ENCODE assay signal across 25 cellular contexts in the genomic region with DNA sequence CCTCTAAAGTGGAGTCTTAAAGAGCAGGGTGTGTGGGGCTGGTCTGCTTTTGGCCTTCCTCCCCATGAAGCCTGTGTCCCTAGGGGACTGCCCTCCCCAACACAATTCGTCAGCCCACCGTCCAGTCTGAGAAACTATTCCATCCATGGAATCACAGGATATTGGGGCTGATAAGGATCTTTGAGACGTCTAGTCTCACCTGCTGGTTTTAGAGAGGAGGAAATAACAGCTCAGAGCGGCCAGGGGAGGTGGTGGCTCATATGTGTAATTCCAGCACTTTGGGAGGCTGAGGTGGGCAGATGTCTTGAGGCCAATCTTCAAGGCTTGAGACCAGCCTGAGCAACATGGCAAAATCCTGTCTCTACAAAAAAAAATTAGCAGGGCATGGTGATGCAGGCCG. TPM values are rescaled to one million over a fixed set of nuclear protein-coding genes. Genes with fewer than 3 reads are reported as not detected.
A peak's percentile ranks its signal among the peaks of the same experiment; 100 is the strongest.
DNase-seq lines count a peak whose midpoint lies in the region; TF ChIP-seq lines count a peak whose summit lies in the region.
"Had no signal": no experiment of that assay in that cellular context is flagged by ENCODE, and none has a peak within 500 bp of the region (broad histone marks: within the 10 kb centered on the region; RNA-seq: fewer than 3 reads in every experiment).

No MANE protein-coding gene starts in this region.

- H2AFZ ChIP-seq in Loucy (ENCODE audit: low read length), result no peak overlapping the region

- no peaks in the 10 kb centered on the region for H3K9me2 ChIP-seq in Loucy (replicated peaks; ENCODE audit: low read depth, low read length)

- H3K27ac ChIP-seq in BLaER1 treated with 17β-estradiol and CSF1 and Interleukin-3, amounts not matched to agents 10 nM and 100 nM, result peak overlapping the region in 9 of 11 experiments; percentile 12 to 71 (median 49); a peak in 11 of 22 replicates
- H3K27ac ChIP-seq in esophagus muscularis mucosa (replicated peaks in 1 of 4) (peak overlapping the region; percentile 77 to 83 (median 80)), sigmoid colon (peak overlapping the region; percentile 79 to 85 (median 80))
- H3K27ac ChIP-seq: epithelial cell of prostate, psoas muscle, RWPE1, SK-N-MC had no signal

- no peaks in the 10 kb centered on the region for H3F3A ChIP-seq in Loucy (ENCODE audit: low read depth)

- H3K27me3 ChIP-seq in BLaER1 treated with 17β-estradiol and CSF1 and Interleukin-3, amounts not matched to agents 10 nM and 100 nM, result no peaks in the 10 kb centered on the region
- H3K27me3 ChIP-seq in Loucy (ENCODE audit: insufficient read depth, low read length, poor library complexity, severe bottlenecking) (no peaks in the 10 kb centered on the region), esophagus muscularis mucosa (no peaks in the 10 kb centered on the region), sigmoid colon (no peaks in the 10 kb centered on the region)
- H3K27me3 ChIP-seq: brain microvascular endothelial cell, MG63, thyroid gland had no signal

- WGBS in esophagus muscularis mucosa, result 81% methylated on average over 5 of the region's 5 CpGs
- 87 to 88% methylated on average over 5 of the region's 5 CpGs for WGBS in sigmoid colon, 2 donors

- H3K4me2 ChIP-seq in BLaER1 treated with 17β-estradiol and CSF1 and Interleukin-3, amounts not matched to agents 10 nM and 100 nM, result peak overlapping the region; percentile 9 to 78 (median 45); a peak in 17 of 22 replicates
- H3K4me2 ChIP-seq in Loucy (ENCODE audit: low read depth, low read length, poor library complexity, severe bottlenecking), result no peak overlapping the region

- TF ChIP-seq EP300 in esophagus muscularis mucosa (IDR thresholded peaks at IDR 0.05), result no peak
- no peak for TF ChIP-seq EP300 in sigmoid colon (IDR thresholded peaks at IDR 0.05)

- H3K4me1 ChIP-seq in BLaER1 treated with 17β-estradiol and CSF1 and Interleukin-3, amounts not matched to agents 10 nM and 100 nM, result peaks cover 77 to 97% (median 88%) of the 10 kb centered on the region in 10 experiments
- H3K4me1 ChIP-seq in Loucy (ENCODE audit: insufficient read depth, low read length, poor library complexity, severe bottlenecking) (peaks cover 25% of the 10 kb centered on the region), esophagus muscularis mucosa (peaks cover 38 to 54% (median 42%) of the 10 kb centered on the region in 4 donors), sigmoid colon (peaks cover 0 to 29% (median 21%) of the 10 kb centered on the region in 4 donors)
- H3K4me1 ChIP-seq: psoas muscle had no signal

- TF ChIP-seq POLR2A in esophagus muscularis mucosa (IDR thresholded peaks at IDR 0.05; ENCODE audit: low read depth) (no peak), sigmoid colon (IDR thresholded peaks at IDR 0.05) (no peak)

- no peaks in the 10 kb centered on the region for H3K79me2 ChIP-seq in Loucy (ENCODE audit: insufficient read depth, low read length)

- peaks cover 0 to 22% (median 2%) of the 10 kb centered on the region in 11 experiments; a peak in 10 of 22 replicates for H3K36me3 ChIP-seq in BLaER1 treated with 17β-estradiol and CSF1 and Interleukin-3, amounts not matched to agents 10 nM and 100 nM
- H3K36me3 ChIP-seq in Loucy (ENCODE audit: insufficient read depth, low read length) (no peaks in the 10 kb centered on the region), esophagus muscularis mucosa (peaks cover 0 to 8% (median 4%) of the 10 kb centered on the region in 4 donors), sigmoid colon (peaks cover 0 to 6% (median 1%) of the 10 kb centered on the region in 4 donors)
- H3K36me3 ChIP-seq: brain microvascular endothelial cell, thyroid gland had no signal

- H3K4me3 ChIP-seq in BLaER1 treated with 17β-estradiol and CSF1 and Interleukin-3, amounts not matched to agents 10 nM and 100 nM, result no peak overlapping the region
- H3K4me3 ChIP-seq in Loucy (ENCODE audit: low read length, poor library complexity, severe bottlenecking) (no peak overlapping the region), esophagus muscularis mucosa (no peak overlapping the region), sigmoid colon (no peak overlapping the region)
- H3K4me3 ChIP-seq: MG63, psoas muscle, SK-N-MC, thyroid gland had no signal

- H3K9ac ChIP-seq in BLaER1 treated with 17β-estradiol and CSF1 and Interleukin-3, amounts not matched to agents 10 nM and 100 nM, result peak overlapping the region in 2 of 11 experiments; percentile 21 to 41; a peak in 2 of 22 replicates
- peak overlapping the region; percentile 6 for H3K9ac ChIP-seq in Loucy (ENCODE audit: low read depth, low read length, poor library complexity, severe bottlenecking)

- TF ChIP-seq CTCF in Loucy (conservative IDR thresholded peaks at IDR 0.05; ENCODE audit: low read length) (no peak), esophagus muscularis mucosa (IDR thresholded peaks at IDR 0.05) (no peak), sigmoid colon (IDR thresholded peaks at IDR 0.05) (no peak)

- DNase-seq in esophagus muscularis mucosa (ENCODE audit: extremely low spot score) (no peak), sigmoid colon (no peak), SHP77 (lab: John Stamatoyannopoulos, UW) (no peak), GM19238 (ENCODE audit: insufficient read length, low spot score) (no peak), amniotic stem cell (lab: John Stamatoyannopoulos, UW) (no peak)
- no peak for DNase-seq in activated CD4-positive, alpha-beta T cell treated with anti-CD3 and anti-CD28 coated beads for 1 hour
- DNase-seq: activated CD4-positive, alpha-beta T cell treated with anti-CD3 and anti-CD28 coated beads for 36 hours; brain microvascular endothelial cell; H9; head of caudate nucleus; KBM-7; left cardiac atrium; mammary epithelial cell; MG63; NCI-H1417; NCI-H2081 treated with DMSO at 0.1 percent for 48 hours; nucleus accumbens; T-helper 2 cell; thyroid gland had no signal

- intact Hi-C loops in esophagus muscularis mucosa (cut with DNase I), result no loop called here
- intact Hi-C loops in sigmoid colon (cut with DNase I), result no loop called here

- H3K9me3 ChIP-seq in BLaER1 treated with 17β-estradiol and CSF1 and Interleukin-3, amounts not matched to agents 10 nM and 100 nM (replicated peaks in 1 of 11), result no peaks in the 10 kb centered on the region
- H3K9me3 ChIP-seq in Loucy (ENCODE audit: insufficient read depth, low read depth, low read length), result no peaks in the 10 kb centered on the region
- no peaks in the 10 kb centered on the region for H3K9me3 ChIP-seq in esophagus muscularis mucosa
- H3K9me3 ChIP-seq in sigmoid colon, result no peaks in the 10 kb centered on the region
- H3K9me3 ChIP-seq: MG63, psoas muscle, thyroid gland had no signal

- H4K20me1 ChIP-seq in BLaER1 treated with 17β-estradiol and CSF1 and Interleukin-3, amounts not matched to agents 10 nM and 100 nM, result peaks cover 0 to 8% (median 0%) of the 10 kb centered on the region in 11 experiments; a peak in 3 of 22 replicates
- H4K20me1 ChIP-seq in Loucy (ENCODE audit: insufficient read depth, low read length, poor library complexity, severe bottlenecking), result no peaks in the 10 kb centered on the region

RNA-seq across cellular contexts. Expression of a gene that starts 32.4 kb away (rescaled TPM):
- total RNA-seq in esophagus muscularis mucosa, result 100 to 1,000 TPM in 1 of 4 donors, 10 to 100 TPM in 3; 41.5 to 103 (median 51.2) TPM
- 10 to 100 TPM; 20.1 to 43.4 (median 23.0) TPM for total RNA-seq in sigmoid colon
- 10 to 100 TPM; 11.4 to 17.9 (median 12.7) TPM for polyA plus RNA-seq in sigmoid colon

RNA-seq across cellular contexts. Expression of a gene that starts 37.6 kb away (rescaled TPM):
- total RNA-seq in esophagus muscularis mucosa, result 10 to 100 TPM in 3 of 4 donors, 1 to 10 TPM in 1; 10.0 to 14.7 (median 11.0) TPM
- 1 to 10 TPM; 4.9 to 9.4 (median 8.0) TPM for total RNA-seq in sigmoid colon
- polyA plus RNA-seq in sigmoid colon, result 1 to 10 TPM in 1 of 3 donors, under 1 TPM in 1, not detected in 1; 0.60 to 1.1 TPM

RNA-seq across cellular contexts. Expression of a gene that starts 48.7 kb away (rescaled TPM):
- 1 to 10 TPM in 3 of 4 donors, under 1 TPM in 1; 0.78 to 4.4 (median 2.0) TPM for total RNA-seq in esophagus muscularis mucosa
- 1 to 10 TPM; 1.2 to 6.9 (median 2.5) TPM for total RNA-seq in sigmoid colon
- 10 to 100 TPM in 1 of 3 donors, 1 to 10 TPM in 1, under 1 TPM in 1; 0.69 to 12.9 (median 2.4) TPM for polyA plus RNA-seq in sigmoid colon
